ENCODE assay signal across 25 cellular contexts in the genomic region with DNA sequence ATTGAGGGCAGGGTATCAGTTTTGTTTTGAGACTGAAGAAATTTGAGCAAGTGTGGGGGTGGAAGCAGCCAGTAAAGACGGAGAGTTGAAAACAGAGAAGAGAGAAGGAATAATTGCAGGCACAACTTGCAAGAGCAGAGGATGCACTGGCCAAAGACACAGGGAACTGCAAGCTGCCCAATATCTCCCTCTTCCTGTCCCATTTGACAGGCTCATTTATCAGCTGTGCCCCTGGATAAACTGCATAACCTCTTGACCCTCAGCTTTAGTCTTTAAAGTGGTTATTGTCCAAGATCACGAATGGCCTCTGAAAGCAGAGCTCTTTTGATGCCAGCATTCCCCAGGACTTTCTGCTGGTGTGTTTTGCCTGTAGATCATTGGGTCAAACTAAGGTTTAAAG. TPM values are rescaled to one million over a fixed set of nuclear protein-coding genes. Genes with fewer than 3 reads are reported as not detected.
A peak's percentile ranks its signal among the peaks of the same experiment; 100 is the strongest.
DNase-seq lines count a peak whose midpoint lies in the region; ATAC-seq, FAIRE-seq and TF ChIP-seq lines count a peak whose summit lies in the region.
"Had no signal": no experiment of that assay in that cellular context is flagged by ENCODE, and none has a peak within 500 bp of the region (broad histone marks: within the 10 kb centered on the region; RNA-seq: fewer than 3 reads in every experiment).

No MANE protein-coding gene starts in this region.

- no peak overlapping the region for H3K27ac Mint-ChIP-seq in neural progenitor cell
- H3K27ac Mint-ChIP-seq: CD14-positive monocyte; CD4-positive, alpha-beta memory T cell; CD4-positive, CD25-positive, alpha-beta regulatory T cell had no signal

- H3K4me2 ChIP-seq in OCI-LY3 (ENCODE audit: low read length) = peak overlapping the region; percentile 59
- H3K4me2 ChIP-seq in K562 (ENCODE audit: insufficient read depth, low read length) = no peak overlapping the region
- H3K4me2 ChIP-seq in neural progenitor cell = no peak overlapping the region
- H3K4me2 ChIP-seq: BLaER1 had no signal

- no peak for DNase-seq in K562 (ENCODE audit: extremely low read depth in 1 of 4, low spot score in 3 of 4)
- peak; percentile 78 for DNase-seq in left kidney (ENCODE audit: low read depth, low spot score)
- DNase-seq in neural progenitor cell (ENCODE audit: low spot score) = peak; percentile 9
- no peak for DNase-seq in NCI-H2081 treated with DMSO at 0.1 percent for 48 hours (lab: John Stamatoyannopoulos, UW)
- DNase-seq in breast epithelium (ENCODE audit: low spot score in 2 of 2) = no peak
- no peak for DNase-seq in dedifferentiated amniotic fluid mesenchymal stem cell (ENCODE audit: extremely low spot score)
- DNase-seq in activated CD4-positive, CD25-positive, alpha-beta regulatory T cell (lab: John Stamatoyannopoulos, UW) = no peak
- DNase-seq: 8988T; ACHN; BE2C; C1 segment of cervical spinal cord; CD4-positive, alpha-beta memory T cell; CD4-positive, CD25-positive, alpha-beta regulatory T cell; CD8-positive, alpha-beta memory T cell; COR-L47; DMS79 treated with DMSO at 0.1 percent for 48 hours; GF-D8 had no signal

- no peak for ATAC-seq in K562

- intact Hi-C loops in K562 (cut with micrococcal nuclease) = no loop called here
- intact Hi-C loops in breast epithelium (cut with DNase I; ENCODE audit: low total_unique reads) = no loop called here

- CTCF ChIA-PET in K562 (lab: Yijun Ruan, JAX; ENCODE audit: low intra/inter-chr PET ratio) = no interaction called here

- H4K20me1 ChIP-seq in OCI-LY3 (ENCODE audit: insufficient read depth, low read length) (no peaks in the 10 kb centered on the region), K562 (replicated peaks; ENCODE audit: control insufficient read depth, insufficient read depth, low read length) (no peaks in the 10 kb centered on the region), neural progenitor cell (ENCODE audit: low read depth) (no peaks in the 10 kb centered on the region)
- H4K20me1 ChIP-seq: BLaER1 had no signal

- no peak for FAIRE-seq in K562 (lab: Jason Lieb, UNC)
- FAIRE-seq: A204.1, D721Med, G401.6, GM12891, GM19239 had no signal

- H3K9me3 ChIP-seq in OCI-LY3 (ENCODE audit: insufficient read depth, low read length) (no peaks in the 10 kb centered on the region), K562 (replicated peaks; ENCODE audit: control insufficient read depth, insufficient read depth, low read depth, low read length) (peaks cover 5% of the 10 kb centered on the region; the same call in 1 of the 2 replicates), neural progenitor cell (ENCODE audit: low read depth) (no peaks in the 10 kb centered on the region), breast epithelium (no peaks in the 10 kb centered on the region)
- H3K9me3 ChIP-seq: BE2C, BLaER1 had no signal

- TF ChIP-seq POLR2A in K562 (conservative IDR thresholded peaks at IDR 0.05) (no peak), breast epithelium (IDR thresholded peaks at IDR 0.05) (no peak)

- TF ChIP-seq RAD21 in K562 (CRISPR knock-in tag; conservative IDR thresholded peaks at IDR 0.05 in 1 of 2, IDR thresholded peaks at IDR 0.05 in 1 of 2) = no peak

- no TSS peak for BruUV-seq in K562 (replicated peaks; lab: Mats Ljungman, UMichigan)

- H2AFZ ChIP-seq in OCI-LY3 (ENCODE audit: low read depth, low read length) (no peak overlapping the region), K562 (ENCODE audit: low read depth, low read length) (no peak overlapping the region), neural progenitor cell (replicated peaks) (no peak overlapping the region)

- in situ Hi-C loops in K562 (cut with MboI) = loop anchor here (10.0 kb wide), 1 partner anchor 126 kb away; no protein-coding TSS in a partner anchor

- H3K27me3 Mint-ChIP-seq in neural progenitor cell (ENCODE audit: insufficient read depth, low read depth) = peaks cover 2% of the 10 kb centered on the region
- H3K27me3 Mint-ChIP-seq: CD4-positive, alpha-beta memory T cell; CD4-positive, CD25-positive, alpha-beta regulatory T cell had no signal

- TF ChIP-seq CTCF in OCI-LY3 (IDR thresholded peaks at IDR 0.05; ENCODE audit: low read depth, low read length) (no peak), K562 (IDR thresholded peaks at IDR 0.05 in 2 of 3, conservative IDR thresholded peaks at IDR 0.05 in 1 of 3; ENCODE audit: insufficient read depth in 2 of 3, low read depth in 1 of 3, low read length in 3 of 3) (no peak), neural progenitor cell (IDR thresholded peaks at IDR 0.05) (no peak), breast epithelium (IDR thresholded peaks at IDR 0.05) (no peak)

- peaks cover 7% of the 10 kb centered on the region for H3K79me2 ChIP-seq in OCI-LY3 (ENCODE audit: low read length)
- H3K79me2 ChIP-seq in K562 (ENCODE audit: control insufficient read depth, insufficient read depth, low read length) = no peaks in the 10 kb centered on the region
- H3K79me2 ChIP-seq in neural progenitor cell (ENCODE audit: low read depth) = no peaks in the 10 kb centered on the region

- POLR2A ChIA-PET in K562 (lab: Yijun Ruan, JAX) = no interaction called here

- H3K4me1 ChIP-seq in OCI-LY3 (ENCODE audit: low read length) (peaks cover 22% of the 10 kb centered on the region), K562 (replicated peaks in 1 of 2; ENCODE audit: control insufficient read depth in 2 of 2, insufficient read depth in 2 of 2, low read length in 2 of 2) (peaks cover 0 to 5% of the 10 kb centered on the region in 2 experiments; a peak in 3 of 5 replicates), neural progenitor cell (no peaks in the 10 kb centered on the region), breast epithelium (no peaks in the 10 kb centered on the region)
- H3K4me1 ChIP-seq: BE2C had no signal

- H3K9me1 ChIP-seq in K562 (ENCODE audit: control insufficient read depth, insufficient read depth, low read length) = no peaks in the 10 kb centered on the region

- H3K27me3 ChIP-seq in OCI-LY3 (ENCODE audit: low read depth, low read length) = no peaks in the 10 kb centered on the region
- H3K27me3 ChIP-seq in K562 (ENCODE audit: control insufficient read depth in 2 of 2, insufficient read depth in 2 of 2, low read length in 2 of 2) = no peaks in the 10 kb centered on the region
- peaks cover 4% of the 10 kb centered on the region for H3K27me3 ChIP-seq in neural progenitor cell
- H3K27me3 ChIP-seq in breast epithelium = no peaks in the 10 kb centered on the region
- H3K27me3 ChIP-seq: BE2C, BLaER1 had no signal

- no peak overlapping the region for H3K9ac ChIP-seq in OCI-LY3 (ENCODE audit: low read length)
- H3K9ac ChIP-seq in K562 (ENCODE audit: insufficient read depth in 1 of 2, low read depth in 2 of 2, low read length in 2 of 2) = no peak overlapping the region
- H3K9ac ChIP-seq in neural progenitor cell = no peak overlapping the region
- H3K9ac ChIP-seq: BLaER1 had no signal

- H3K4me3 ChIP-seq in OCI-LY3 (ENCODE audit: low read length) (peak overlapping the region; percentile 12; the same call in 1 of the 2 replicates), K562 (no peak overlapping the region), neural progenitor cell (no peak overlapping the region), breast epithelium (no peak overlapping the region)
- H3K4me3 ChIP-seq: BLaER1 had no signal

- H3K36me3 ChIP-seq in OCI-LY3 (replicated peaks; ENCODE audit: low read depth, low read length) = no peaks in the 10 kb centered on the region
- H3K36me3 ChIP-seq in K562 (ENCODE audit: control insufficient read depth, insufficient read depth, low read length) = no peaks in the 10 kb centered on the region; the same call in 2 of the 3 replicates
- no peaks in the 10 kb centered on the region for H3K36me3 ChIP-seq in neural progenitor cell
- no peaks in the 10 kb centered on the region for H3K36me3 ChIP-seq in breast epithelium
- H3K36me3 ChIP-seq: BE2C, BLaER1 had no signal

- WGBS in K562 (ENCODE audit: insufficient coverage, low coverage, missing lambda C conversion rate) = 0% methylated on average over 2 of the region's 2 CpGs

- H3K27ac ChIP-seq in OCI-LY3 (ENCODE audit: low read length) = no peak overlapping the region
- no peak overlapping the region for H3K27ac ChIP-seq in K562 (ENCODE audit: extremely low read depth, low read depth, low read length)
- no peak overlapping the region for H3K27ac ChIP-seq in neural progenitor cell
- no peak overlapping the region for H3K27ac ChIP-seq in breast epithelium
- H3K27ac ChIP-seq: BLaER1 had no signal

- TF ChIP-seq EP300 in K562 (IDR thresholded peaks at IDR 0.05; ENCODE audit: low read length) = no peak

- H3K4me1 Mint-ChIP-seq in neural progenitor cell = peaks cover 13% of the 10 kb centered on the region

- H3K9me3 Mint-ChIP-seq in neural progenitor cell = no peaks in the 10 kb centered on the region
- H3K9me3 Mint-ChIP-seq: CD4-positive, alpha-beta memory T cell had no signal

- no peaks in the 10 kb centered on the region for H3F3A ChIP-seq in neural progenitor cell (ENCODE audit: low read depth)

- H3K4me3 Mint-ChIP-seq in neural progenitor cell = no peak overlapping the region
- H3K4me3 Mint-ChIP-seq: CD14-positive monocyte; CD4-positive, alpha-beta memory T cell had no signal

- H3K36me3 Mint-ChIP-seq in neural progenitor cell = no peaks in the 10 kb centered on the region

RNA-seq across cellular contexts. Expression of gene RAMAC, which starts 5.0 kb away (rescaled TPM):
- total RNA-seq in K562 (2011; cell fraction: chromatin; rRNA removed; ENCODE audit: low replicate concordance) = 2.6 and 5.9 TPM in 2 replicates
- 3.8 and 4.2 TPM in 2 replicates for total RNA-seq in K562 (2011; cell fraction: nucleolus; rRNA removed)
- total RNA-seq in K562 (2011; cell fraction: nucleoplasm; rRNA removed) = 5.6 and 8.0 TPM in 2 replicates
- 35.8 and 37.8 TPM in 2 replicates for total RNA-seq in K562 (2014; rRNA removed)
- 43.3 and 44.1 TPM in 2 replicates for total RNA-seq in K562 (2014; rRNA removed; fragmentation: Illumina TruSeq; extraction: Trizol)
- total RNA-seq in K562 (2015; rRNA removed; fragmentation: Illumina TruSeq; extraction: Trizol) = 41.7 and 41.9 TPM in 2 replicates
- 26.9 and 28.4 TPM in 2 replicates for total RNA-seq in K562 (2021)
- 24.8 and 36.5 TPM in 2 replicates for polyA plus RNA-seq in K562 (2011; rRNA removed)
- 11.2 and 18.5 TPM in 2 replicates for polyA plus RNA-seq in K562 (2011; cell fraction: cytosol; rRNA removed)
- polyA plus RNA-seq in K562 (2011; cell fraction: nucleus; rRNA removed) = 6.4 and 8.9 TPM in 2 replicates
- 24.3 and 37.1 TPM in 2 replicates for polyA plus RNA-seq in K562 (2012)
- polyA plus RNA-seq in K562 (2014; fragmentation: Illumina TruSeq; extraction: Trizol) = 35.4 and 38.4 TPM in 2 replicates
- 100 to 1,000 TPM; 100 to 108 TPM for polyA plus RNA-seq in K562 (2014; fragmentation: Nextera tagmentation; extraction: Ambion mirVana)
- polyA plus RNA-seq in K562 (2014; rRNA removed) = 35.4 and 42.8 TPM in 2 replicates
- 24.8 and 30.8 TPM in 2 replicates for polyA minus RNA-seq in K562 (2011; rRNA and poly(A)+ RNA removed)
- polyA minus RNA-seq in K562 (2011; cell fraction: cytosol; rRNA and poly(A)+ RNA removed) = 6.6 and 12.8 TPM in 2 replicates
- polyA minus RNA-seq in K562 (2011; cell fraction: nucleus; rRNA and poly(A)+ RNA removed) = 1.6 and 3.2 TPM in 2 replicates
- total RNA-seq in neural progenitor cell (ENCODE audit: low replicate concordance) = 37.2 and 50.6 TPM in 2 replicates
- 10 to 100 TPM; 14.9 to 32.3 (median 22.6) TPM for total RNA-seq in breast epithelium

RNA-seq across cellular contexts. Expression of gene HOMER2, which starts 28.5 kb away (rescaled TPM):
- total RNA-seq in K562 (2011; cell fraction: chromatin; rRNA removed; ENCODE audit: low replicate concordance) = 1.4 and 2.3 TPM in 2 replicates
- total RNA-seq in K562 (2011; cell fraction: nucleolus; rRNA removed) = 1.4 and 1.8 TPM in 2 replicates
- 2.2 and 2.9 TPM in 2 replicates for total RNA-seq in K562 (2011; cell fraction: nucleoplasm; rRNA removed)
- total RNA-seq in K562 (2014; rRNA removed) (0.32 and 0.69 TPM in 2 replicates), K562 (2014; rRNA removed; fragmentation: Illumina TruSeq; extraction: Trizol) (0.25 and 0.57 TPM in 2 replicates), K562 (2015; rRNA removed; fragmentation: Illumina TruSeq; extraction: Trizol) (0.41 TPM in 1 of 2 replicates, not detected in the other), K562 (2021) (0.47 and 0.54 TPM in 2 replicates), neural progenitor cell (ENCODE audit: low replicate concordance) (25.4 and 259 TPM in 2 replicates), breast epithelium (100 to 1,000 TPM in 1 of 3 donors, 10 to 100 TPM in 1, 1 to 10 TPM in 1; 6.1 to 295 (median 77.7) TPM)
- polyA plus RNA-seq in K562 (2011; rRNA removed) (0.13 and 0.18 TPM in 2 replicates), K562 (2014; fragmentation: Illumina TruSeq; extraction: Trizol) (0.30 and 0.43 TPM in 2 replicates), K562 (2014; fragmentation: Nextera tagmentation; extraction: Ambion mirVana) (under 1 TPM; 0.18 to 0.41 TPM), K562 (2014; rRNA removed) (0.23 and 0.31 TPM in 2 replicates)
- 0.63 TPM in 1 of 2 replicates, not detected in the other for polyA plus RNA-seq in K562 (2011; cell fraction: cytosol; rRNA removed)
- 0.93 and 1.7 TPM in 2 replicates for polyA plus RNA-seq in K562 (2011; cell fraction: nucleus; rRNA removed)
- 0.15 and 0.30 TPM in 2 replicates for polyA plus RNA-seq in K562 (2012)
- polyA minus RNA-seq in K562 (2011; rRNA and poly(A)+ RNA removed) = 1.1 TPM in 1 of 2 replicates, not detected in the other
- not detected in 2 replicates for polyA minus RNA-seq in K562 (2011; cell fraction: cytosol; rRNA and poly(A)+ RNA removed)
- 0.67 and 1.8 TPM in 2 replicates for polyA minus RNA-seq in K562 (2011; cell fraction: nucleus; rRNA and poly(A)+ RNA removed)

RNA-seq across cellular contexts. Expression of gene C15orf40, which starts 30.5 kb away (rescaled TPM):
- 46.2 and 54.6 TPM in 2 replicates for total RNA-seq in K562 (2011; cell fraction: chromatin; rRNA removed; ENCODE audit: low replicate concordance)
- 35.3 and 48.2 TPM in 2 replicates for total RNA-seq in K562 (2011; cell fraction: nucleolus; rRNA removed)
- total RNA-seq in K562 (2011; cell fraction: nucleoplasm; rRNA removed) = 49.2 and 71.3 TPM in 2 replicates
- total RNA-seq in K562 (2014; rRNA removed) (15.9 and 18.4 TPM in 2 replicates), K562 (2014; rRNA removed; fragmentation: Illumina TruSeq; extraction: Trizol) (30.3 and 33.7 TPM in 2 replicates), K562 (2015; rRNA removed; fragmentation: Illumina TruSeq; extraction: Trizol) (13.6 and 22.1 TPM in 2 replicates), K562 (2021) (22.9 and 27.0 TPM in 2 replicates), neural progenitor cell (ENCODE audit: low replicate concordance) (8.1 and 12.2 TPM in 2 replicates), breast epithelium (10 to 100 TPM; 10.2 to 26.8 (median 14.6) TPM)
- polyA plus RNA-seq in K562 (2011; rRNA removed) (21.4 and 27.0 TPM in 2 replicates), K562 (2014; fragmentation: Illumina TruSeq; extraction: Trizol) (23.2 and 33.9 TPM in 2 replicates), K562 (2014; fragmentation: Nextera tagmentation; extraction: Ambion mirVana) (10 to 100 TPM; 49.9 to 52.0 TPM), K562 (2014; rRNA removed) (21.8 and 29.6 TPM in 2 replicates)
- 13.7 and 19.6 TPM in 2 replicates for polyA plus RNA-seq in K562 (2011; cell fraction: cytosol; rRNA removed)
- 18.6 and 24.1 TPM in 2 replicates for polyA plus RNA-seq in K562 (2011; cell fraction: nucleus; rRNA removed)
- polyA plus RNA-seq in K562 (2012) = 28.6 and 37.1 TPM in 2 replicates
- 13.9 and 15.5 TPM in 2 replicates for polyA minus RNA-seq in K562 (2011; rRNA and poly(A)+ RNA removed)
- polyA minus RNA-seq in K562 (2011; cell fraction: cytosol; rRNA and poly(A)+ RNA removed) = 4.8 and 6.3 TPM in 2 replicates
- polyA minus RNA-seq in K562 (2011; cell fraction: nucleus; rRNA and poly(A)+ RNA removed) = 25.8 and 31.9 TPM in 2 replicates

Comparison
In these comparisons a context has a peak if more than half of its experiments do, and no peak if none do; other contexts are left out.
1. DNase-seq: peak in left kidney (single experiment) and neural progenitor cell (single experiment); none in K562 (0 of 4), NCI-H2081 treated with DMSO at 0.1 percent for 48 hours (single experiment), breast epithelium (0 of 2), dedifferentiated amniotic fluid mesenchymal stem cell (single experiment) and activated CD4-positive, CD25-positive, alpha-beta regulatory T cell (0 of 4).